Comparison of ENCODE assay signal across 15 cellular contexts in the genomic region with DNA sequence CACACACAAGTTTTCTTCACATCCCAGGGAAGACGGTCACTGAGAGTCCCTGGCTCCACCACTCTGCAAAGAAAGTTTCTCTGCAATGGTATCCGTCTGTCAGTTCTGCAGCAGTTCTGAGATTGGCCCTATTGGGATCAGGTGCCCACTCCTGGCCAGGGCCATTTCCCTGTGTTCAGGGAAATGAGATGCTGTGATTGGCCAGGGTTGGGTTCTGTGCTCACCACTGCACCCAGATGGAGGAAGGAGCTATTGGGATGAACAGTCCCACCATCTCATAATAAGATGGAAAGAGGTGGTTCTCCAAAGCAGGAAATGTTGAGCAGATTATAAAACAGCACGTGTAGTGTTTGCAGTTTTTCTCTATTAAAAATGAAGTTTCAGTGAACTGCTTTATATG. TPM values are rescaled to one million over a fixed set of nuclear protein-coding genes. Genes with fewer than 3 reads are reported as not detected.
DNase-seq lines count a peak whose midpoint lies in the region; ATAC-seq, FAIRE-seq and TF ChIP-seq lines count a peak whose summit lies in the region.
"Had no signal": no experiment of that assay in that cellular context is flagged by ENCODE, and none has a peak within 500 bp of the region (broad histone marks: within the 10 kb centered on the region; RNA-seq: fewer than 3 reads in every experiment).

No MANE protein-coding gene starts in this region.

- no peaks in the 10 kb centered on the region for H3K27me3 ChIP-seq in H7 (ENCODE audit: control insufficient read depth, insufficient read depth, low read length)
- no peaks in the 10 kb centered on the region for H3K27me3 ChIP-seq in K562 (ENCODE audit: control insufficient read depth in 2 of 2, insufficient read depth in 2 of 2, low read length in 2 of 2)
- H3K27me3 ChIP-seq in mesendoderm (ENCODE audit: insufficient read depth, low read length, poor library complexity), result no peaks in the 10 kb centered on the region
- H3K27me3 ChIP-seq: BLaER1 had no signal

- H3K4me1 Mint-ChIP-seq in osteocyte (ENCODE audit: unreplicated experiment), result no peaks in the 10 kb centered on the region

- H3K4me3 ChIP-seq in H7 (ENCODE audit: insufficient read depth, low read depth, low read length), result no peak overlapping the region
- H3K4me3 ChIP-seq in K562, result no peak overlapping the region
- H3K4me3 ChIP-seq in mesendoderm (ENCODE audit: low read length), result no peak overlapping the region
- H3K4me3 ChIP-seq: BLaER1, GM12878 had no signal

- H3K36me3 ChIP-seq in H7 (replicated peaks; ENCODE audit: control insufficient read depth, insufficient read depth, low read length) (no peaks in the 10 kb centered on the region), K562 (ENCODE audit: control insufficient read depth, insufficient read depth, low read length) (no peaks in the 10 kb centered on the region), mesendoderm (ENCODE audit: control insufficient read depth, insufficient read depth, low read length) (no peaks in the 10 kb centered on the region)
- H3K36me3 ChIP-seq: BLaER1 had no signal

- H2AK5ac ChIP-seq in mesendoderm (ENCODE audit: low read length), result no peak overlapping the region

- no peak for TF ChIP-seq RAD21 in K562 (CRISPR knock-in tag; conservative IDR thresholded peaks at IDR 0.05 in 1 of 2, IDR thresholded peaks at IDR 0.05 in 1 of 2)

- CTCF ChIA-PET in K562 (lab: Yijun Ruan, JAX; ENCODE audit: low intra/inter-chr PET ratio), result no interaction called here

- no TSS peak for BruUV-seq in K562 (replicated peaks; lab: Mats Ljungman, UMichigan)

- H3K18ac ChIP-seq in mesendoderm (ENCODE audit: low read length), result no peak overlapping the region

- H3K9me3 ChIP-seq in K562 (replicated peaks; ENCODE audit: control insufficient read depth, insufficient read depth, low read depth, low read length), result no peaks in the 10 kb centered on the region
- H3K9me3 ChIP-seq: BLaER1, Caco-2 had no signal

- H2AFZ ChIP-seq in K562 (ENCODE audit: low read depth, low read length), result no peak overlapping the region

- H3K9ac ChIP-seq in K562 (ENCODE audit: insufficient read depth in 1 of 2, low read depth in 2 of 2, low read length in 2 of 2) (no peak overlapping the region), mesendoderm (ENCODE audit: low read length) (no peak overlapping the region)
- H3K9ac ChIP-seq: BLaER1 had no signal

- H3K4me1 ChIP-seq in K562 (replicated peaks in 1 of 2; ENCODE audit: control insufficient read depth in 2 of 2, insufficient read depth in 2 of 2, low read length in 2 of 2), result no peaks in the 10 kb centered on the region; a peak in 1 of 5 replicates
- H3K4me1 ChIP-seq in mesendoderm (ENCODE audit: control insufficient read depth, low read depth, low read length), result no peaks in the 10 kb centered on the region
- H3K4me1 ChIP-seq: Caco-2 had no signal

- no peaks in the 10 kb centered on the region for H3K79me1 ChIP-seq in mesendoderm (ENCODE audit: low read length)

- H3K27me3 Mint-ChIP-seq in osteocyte (ENCODE audit: unreplicated experiment), result peaks cover 25% of the 10 kb centered on the region
- H3K27me3 Mint-ChIP-seq: CD8-positive, alpha-beta memory T cell had no signal

- no peak for TF ChIP-seq POLR2A in K562 (conservative IDR thresholded peaks at IDR 0.05)

- no peaks in the 10 kb centered on the region for H4K20me1 ChIP-seq in K562 (replicated peaks; ENCODE audit: control insufficient read depth, insufficient read depth, low read length)

- H3K4me2 ChIP-seq in K562 (ENCODE audit: insufficient read depth, low read length) (no peak overlapping the region), mesendoderm (ENCODE audit: low read length) (no peak overlapping the region)
- H3K4me2 ChIP-seq: BLaER1 had no signal

- H3K9me1 ChIP-seq in K562 (ENCODE audit: control insufficient read depth, insufficient read depth, low read length), result no peaks in the 10 kb centered on the region

- H3K4me3 Mint-ChIP-seq in osteocyte (ENCODE audit: unreplicated experiment), result no peak overlapping the region
- H3K4me3 Mint-ChIP-seq: CD8-positive, alpha-beta memory T cell had no signal

- H3K79me2 ChIP-seq in K562 (ENCODE audit: control insufficient read depth, insufficient read depth, low read length) (no peaks in the 10 kb centered on the region), mesendoderm (ENCODE audit: control insufficient read depth, insufficient read depth, low read length) (no peaks in the 10 kb centered on the region)

- intact Hi-C loops in K562 (cut with micrococcal nuclease), result no loop called here

- POLR2A ChIA-PET in K562 (lab: Yijun Ruan, JAX), result interaction anchor here (1.2 to 1.3 kb wide), 2 partner anchors 22 to 51 kb away, joined by 3 read pairs; no protein-coding TSS in a partner anchor

- DNase-seq in DMS 273 (lab: John Stamatoyannopoulos, UW; ENCODE audit: unreplicated experiment) (peak; percentile 2), DMS 273 treated with DMSO at 0.1 percent for 48 hours (lab: John Stamatoyannopoulos, UW) (no peak), H7 (peak; percentile 13), K562 (ENCODE audit: extremely low read depth in 1 of 4, low spot score in 3 of 4) (no peak), mesendoderm (peak; percentile 20), osteocyte (ENCODE audit: extremely low spot score, unreplicated experiment) (no peak)
- DNase-seq: AML-193; Caco-2; CD8-positive, alpha-beta memory T cell had no signal

- H2BK5ac ChIP-seq in mesendoderm (ENCODE audit: low read length), result no peak overlapping the region

- no peaks in the 10 kb centered on the region for H3K9me3 Mint-ChIP-seq in osteocyte (ENCODE audit: unreplicated experiment)
- H3K9me3 Mint-ChIP-seq: CD8-positive, alpha-beta memory T cell had no signal

- TF ChIP-seq EP300 in K562 (IDR thresholded peaks at IDR 0.05; ENCODE audit: low read length), result no peak

- no peak overlapping the region for H2BK15ac ChIP-seq in mesendoderm (replicated peaks; ENCODE audit: low read depth)

- no peak overlapping the region for H3K27ac ChIP-seq in K562 (ENCODE audit: extremely low read depth, low read depth, low read length)
- H3K27ac ChIP-seq in mesendoderm (ENCODE audit: low read depth, low read length), result no peak overlapping the region
- H3K27ac ChIP-seq: 22Rv1, BLaER1 had no signal

- no peaks in the 10 kb centered on the region for H3K36me3 Mint-ChIP-seq in osteocyte (ENCODE audit: unreplicated experiment)
- H3K36me3 Mint-ChIP-seq: CD8-positive, alpha-beta memory T cell had no signal

- no peak overlapping the region for H3K27ac Mint-ChIP-seq in osteocyte (ENCODE audit: unreplicated experiment)

- no peak overlapping the region for H3K4ac ChIP-seq in mesendoderm (ENCODE audit: low read depth, low read length)

- no peak overlapping the region for H4K8ac ChIP-seq in mesendoderm (ENCODE audit: low read depth, low read length)

- no peak overlapping the region for H2BK120ac ChIP-seq in mesendoderm (ENCODE audit: low read depth, low read length)

- no peak overlapping the region for H3K56ac ChIP-seq in mesendoderm (ENCODE audit: low read length)

- peak; percentile 54; the same call in 2 of the 3 replicates for ATAC-seq in K562
- ATAC-seq in HG02642 (IDR thresholded peaks at IDR 0.05; ENCODE audit: poor library complexity, unreplicated experiment), result no peak
- no peak for ATAC-seq in HG03139 (IDR thresholded peaks at IDR 0.05; ENCODE audit: unreplicated experiment)
- ATAC-seq: GM12878 had no signal

- H3K23ac ChIP-seq in mesendoderm (ENCODE audit: low read length), result no peak overlapping the region

- no peak overlapping the region for H4K5ac ChIP-seq in mesendoderm (ENCODE audit: low read length)

- in situ Hi-C loops in K562 (cut with MboI), result no loop called here

- no peak for TF ChIP-seq CTCF in K562 (IDR thresholded peaks at IDR 0.05 in 2 of 3, conservative IDR thresholded peaks at IDR 0.05 in 1 of 3; ENCODE audit: insufficient read depth in 2 of 3, low read depth in 1 of 3, low read length in 3 of 3)
- TF ChIP-seq CTCF in osteocyte (IDR thresholded peaks at IDR 0.05), result no peak

- 41% methylated on average over 3 of the region's 3 CpGs for whole genome bisulfite sequencing in K562 (ENCODE audit: insufficient coverage, low coverage, missing lambda C conversion rate)
- WGBS in mesendoderm (ENCODE audit: extremely low coverage, insufficient coverage, low lambda C conversion rate), result no CpG with 5 or more reads among the region's 3 CpGs

- no peak for FAIRE-seq in K562 (lab: Jason Lieb, UNC)
- FAIRE-seq: GM12878, HTR-8/SVneo had no signal

TF ChIP-seq in K562, 482 proteins besides CTCF, POLR2A, EP300 and RAD21 (continues in another document):
- TF ChIP-seq ZSCAN32 (CRISPR knock-in tag; IDR thresholded peaks at IDR 0.05) (no peak), ILF3 (IDR thresholded peaks at IDR 0.05; ENCODE audit: borderline replicate concordance) (no peak), ZNF436 (CRISPR knock-in tag; IDR thresholded peaks at IDR 0.05) (no peak), ZFX (CRISPR knock-in tag; IDR thresholded peaks at IDR 0.05) (no peak), KLF6 (CRISPR knock-in tag; IDR thresholded peaks at IDR 0.05; ENCODE audit: borderline replicate concordance) (no peak), ZNF175 (CRISPR knock-in tag; IDR thresholded peaks at IDR 0.05; ENCODE audit: low read depth) (no peak), COPS2 (conservative IDR thresholded peaks at IDR 0.05) (no peak), RBM39 (optimal IDR thresholded peaks at IDR 0.05; ENCODE audit: low read depth, low read length) (no peak), TCF7 (IDR thresholded peaks at IDR 0.05; ENCODE audit: borderline replicate concordance) (no peak), DPF2 (IDR thresholded peaks at IDR 0.05) (no peak)

RNA-seq across cellular contexts. Expression of a gene that starts 13.3 kb away (rescaled TPM):
- total RNA-seq in H7 (2014; rRNA removed; shearing (Covaris generic)), result 31.7 and 32.2 TPM in 2 replicates
- total RNA-seq in K562 (2011; cell fraction: chromatin; rRNA removed; ENCODE audit: low replicate concordance), result 31.6 and 61.2 TPM in 2 replicates
- 22.7 and 26.6 TPM in 2 replicates for total RNA-seq in K562 (2011; cell fraction: nucleolus; rRNA removed)
- 30.2 and 39.5 TPM in 2 replicates for total RNA-seq in K562 (2011; cell fraction: nucleoplasm; rRNA removed)
- total RNA-seq in K562 (2014; rRNA removed) (61.5 and 75.1 TPM in 2 replicates), K562 (2014; rRNA removed; fragmentation: Illumina TruSeq; extraction: Trizol) (73.5 and 95.8 TPM in 2 replicates), K562 (2015; rRNA removed; fragmentation: Illumina TruSeq; extraction: Trizol) (110 and 117 TPM in 2 replicates), K562 (2021) (56.4 and 71.9 TPM in 2 replicates), osteocyte (41.1 and 52.7 TPM in 2 replicates)
- polyA plus RNA-seq in K562 (2011; rRNA removed) (29.8 and 35.6 TPM in 2 replicates), K562 (2014; fragmentation: Illumina TruSeq; extraction: Trizol) (65.2 and 69.1 TPM in 2 replicates), K562 (2014; fragmentation: Nextera tagmentation; extraction: Ambion mirVana) (10 to 100 TPM; 64.8 to 87.2 TPM), K562 (2014; rRNA removed) (47.1 and 49.5 TPM in 2 replicates)
- polyA plus RNA-seq in K562 (2011; cell fraction: cytosol; rRNA removed), result 14.8 and 25.0 TPM in 2 replicates
- 17.2 and 23.1 TPM in 2 replicates for polyA plus RNA-seq in K562 (2011; cell fraction: nucleus; rRNA removed)
- polyA plus RNA-seq in K562 (2012), result 39.4 and 42.5 TPM in 2 replicates
- 62.2 and 65.1 TPM in 2 replicates for polyA minus RNA-seq in K562 (2011; rRNA and poly(A)+ RNA removed)
- 37.1 and 39.1 TPM in 2 replicates for polyA minus RNA-seq in K562 (2011; cell fraction: cytosol; rRNA and poly(A)+ RNA removed)
- polyA minus RNA-seq in K562 (2011; cell fraction: nucleus; rRNA and poly(A)+ RNA removed), result 21.7 and 45.1 TPM in 2 replicates
- polyA plus RNA-seq in mesendoderm (2013, experiment 1 of 2), result 12.9 TPM
- polyA plus RNA-seq in mesendoderm (2013, experiment 2 of 2), result 12.4 TPM

Comparison
In these comparisons a context has a peak if more than half of its experiments do, and no peak if none do; other contexts are left out.
1. DNase-seq: peak in DMS 273 (single experiment), H7 (single experiment) and mesendoderm (single experiment); none in DMS 273 treated with DMSO at 0.1 percent for 48 hours (single experiment), K562 (0 of 4) and osteocyte (single experiment).